Comparison of ENCODE assay signal across 34 cellular contexts in the genomic region with DNA sequence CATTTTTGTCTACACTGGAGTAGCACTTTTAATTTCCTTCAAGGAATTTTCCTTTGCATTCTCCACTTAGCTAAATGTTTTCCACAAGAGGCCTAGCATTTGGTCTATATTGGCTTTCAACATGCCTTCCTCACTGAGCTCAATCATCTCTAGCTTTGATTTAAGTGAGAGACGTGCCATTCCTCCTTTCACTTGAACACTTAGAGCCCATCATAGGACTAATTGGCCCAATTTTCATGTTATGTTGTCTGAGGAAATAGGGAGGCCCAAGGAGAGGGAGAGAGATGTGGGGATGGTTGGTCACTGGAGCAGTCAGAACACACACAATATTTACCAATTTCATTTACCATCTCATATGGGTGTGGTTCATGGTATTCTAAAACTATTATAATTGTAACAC.
"Had no signal": no experiment of that assay in that cellular context is flagged by ENCODE, and none has a peak within 500 bp of the region (broad histone marks: within the 10 kb centered on the region; RNA-seq: fewer than 3 reads in every experiment).

No MANE protein-coding gene starts in this region.

- H3K4me3 ChIP-seq: MG63 had no signal

- H3K4me2 ChIP-seq: KMS-11 had no signal

- H3K9me3 ChIP-seq: MG63 had no signal

- H3K9ac ChIP-seq: KMS-11 had no signal

- H3K27ac ChIP-seq: KMS-11 had no signal

- DNase-seq: Karpas-422, Kasumi-1, MG63, MM.1S, MV-4-11, NCI-H1048, NCI-H1092, NCI-H1092 treated with DMSO at 0.1 percent for 48 hours, NCI-H1105, NCI-H1105 treated with DMSO at 0.1 percent for 48 hours, NCI-H1417, NCI-H1417 treated with DMSO at 0.1 percent for 48 hours, NCI-H1436, NCI-H1436 treated with DMSO at 0.1 percent for 48 hours, NCI-H146, NCI-H1694, NCI-H1694 treated with DMSO at 0.1 percent for 48 hours, NCI-H187, NCI-H187 treated with DMSO at 0.1 percent for 48 hours, NCI-H1930, NCI-H2029, NCI-H2029 treated with DMSO at 0.1 percent for 48 hours, NCI-H2081, NCI-H2081 treated with DMSO at 0.1 percent for 48 hours, NCI-H2107, NCI-H2171, NCI-H2171 treated with DMSO at 0.1 percent for 48 hours, NCI-H2227 treated with DMSO at 0.1 percent for 48 hours, NCI-H226, NCI-H345, NCI-H446, NCI-H446 treated with DMSO at 0.1 percent for 48 hours, NCI-H510A had no signal

- H3K27me3 ChIP-seq: MG63 had no signal

- H3K36me3 ChIP-seq: MG63 had no signal
